In genomic region chr1:53909946-53910345, GRCh38 we compare ENCODE assay signal across 26 cellular contexts. TPM values are rescaled to one million over a fixed set of nuclear protein-coding genes. Genes with fewer than 3 reads are reported as not detected.
DNase-seq lines count a peak whose midpoint lies in the region; ATAC-seq and TF ChIP-seq lines count a peak whose summit lies in the region.
"Had no signal": no experiment of that assay in that cellular context is flagged by ENCODE, and none has a peak within 500 bp of the region (broad histone marks: within the 10 kb centered on the region; RNA-seq: fewer than 3 reads in every experiment).

No MANE protein-coding gene starts in this region.

- H3K9me3 ChIP-seq in right lobe of liver (no peaks in the 10 kb centered on the region), SK-N-SH (no peaks in the 10 kb centered on the region)
- H3K9me3 ChIP-seq: lower lobe of right lung, MG63, suprapubic skin had no signal

- intact Hi-C loops in right lobe of liver (cut with DNase I) = no loop called here
- intact Hi-C loops in sciatic nerve (cut with DNase I) = no loop called here
- intact Hi-C loops in lower leg skin (cut with DNase I; ENCODE audit: low total_unique reads) = no loop called here

- H3F3A ChIP-seq in SK-N-SH (replicated peaks; ENCODE audit: insufficient read depth) = no peaks in the 10 kb centered on the region

- TF ChIP-seq CTCF in choroid plexus epithelial cell (conservative IDR thresholded peaks at IDR 0.05; ENCODE audit: low read depth, low read length) = no peak
- no peak for TF ChIP-seq CTCF in right lobe of liver (IDR thresholded peaks at IDR 0.05)
- no peak for TF ChIP-seq CTCF in SK-N-SH (IDR thresholded peaks at IDR 0.05)
- no peak for TF ChIP-seq CTCF in lower leg skin (IDR thresholded peaks at IDR 0.05)

- ATAC-seq in right lobe of liver (peak; percentile 25 to 80 (median 50)), sciatic nerve (peak; percentile 74)
- ATAC-seq: activated naive CD4-positive, alpha-beta T cell treated with anti-CD3 and anti-CD28 coated beads, Interleukin-2, amount 50 U/mL, for 72 hours; activated T-helper 17 cell treated with anti-CD3 and anti-CD28 coated beads, Interleukin-2, amount 50 U/mL, for 72 hours; lower lobe of right lung; stimulated activated memory B cell treated with anti-CD40 and anti-IgM and Interleukin-4, amounts not matched to agents 10 μg/mL and 1 μg/mL and 100 μg/mL, for 72 hours; WTC11 had no signal

- H2AFZ ChIP-seq in SK-N-SH (ENCODE audit: low read depth) = no peak overlapping the region

- no peak for TF ChIP-seq EP300 in SK-N-SH (IDR thresholded peaks at IDR 0.05; ENCODE audit: borderline replicate concordance in 1 of 2, low read depth in 1 of 2, low read length in 1 of 2)

- TF ChIP-seq RAD21 in SK-N-SH (IDR thresholded peaks at IDR 0.05; ENCODE audit: low read length) = no peak

- no peaks in the 10 kb centered on the region for H3K9me2 ChIP-seq in SK-N-SH

- no peaks in the 10 kb centered on the region for H3K79me2 ChIP-seq in SK-N-SH (ENCODE audit: insufficient read depth)

- H3K27me3 ChIP-seq in right lobe of liver (no peaks in the 10 kb centered on the region), SK-N-SH (ENCODE audit: insufficient read depth) (no peaks in the 10 kb centered on the region)
- H3K27me3 ChIP-seq: MG63, suprapubic skin had no signal

- no peaks in the 10 kb centered on the region for H4K20me1 ChIP-seq in SK-N-SH (ENCODE audit: insufficient read depth)

- no peak overlapping the region for H3K4me3 ChIP-seq in choroid plexus epithelial cell (ENCODE audit: low read depth, low read length)
- no peak overlapping the region for H3K4me3 ChIP-seq in right lobe of liver
- no peak overlapping the region for H3K4me3 ChIP-seq in SK-N-SH (ENCODE audit: low read depth in 2 of 2, low read length in 1 of 2)
- no peak overlapping the region for H3K4me3 ChIP-seq in lower leg skin (ENCODE audit: low read depth, poor library complexity, severe bottlenecking)
- H3K4me3 ChIP-seq: lower lobe of right lung, MG63, suprapubic skin had no signal

- H3K4me2 ChIP-seq in SK-N-SH = no peak overlapping the region

- CTCF ChIA-PET in SK-N-SH (lab: Yijun Ruan, JAX) = interaction anchor here (0.9 to 1.4 kb wide), 3 partner anchors 9 to 50 kb away, joined by 3 to 5 read pairs (median 4); no protein-coding TSS in a partner anchor

- no peak overlapping the region for H3K27ac ChIP-seq in right lobe of liver
- H3K27ac ChIP-seq in SK-N-SH (ENCODE audit: low read depth in 2 of 2, low read length in 1 of 2) = no peak overlapping the region
- H3K27ac ChIP-seq: lower lobe of right lung, suprapubic skin had no signal

- TF ChIP-seq POLR2A in right lobe of liver (IDR thresholded peaks at IDR 0.05) (no peak), lower leg skin (IDR thresholded peaks at IDR 0.05) (no peak)

- H3K36me3 ChIP-seq in right lobe of liver (peaks cover 0 to 14% (median 7%) of the 10 kb centered on the region in 4 donors), SK-N-SH (replicated peaks in 1 of 2; ENCODE audit: control insufficient read depth in 1 of 2, insufficient read depth in 2 of 2, low read length in 1 of 2) (peaks cover 2 to 3% of the 10 kb centered on the region in 2 experiments)
- H3K36me3 ChIP-seq: MG63 had no signal

- peak; percentile 49 for DNase-seq in HuH-7 (ENCODE audit: low spot score)
- DNase-seq in choroid plexus epithelial cell (ENCODE audit: low read depth) = peak; percentile 60
- no peak for DNase-seq in right lobe of liver
- DNase-seq in sciatic nerve (ENCODE audit: low spot score) = no peak
- no peak for DNase-seq in SK-N-SH
- DNase-seq in DMS153 treated with DMSO at 0.1 percent for 48 hours (lab: John Stamatoyannopoulos, UW; ENCODE audit: unreplicated experiment) = no peak
- DNase-seq in lower leg skin (ENCODE audit: low spot score in 2 of 2) = no peak
- no peak for DNase-seq in COLO668 (lab: John Stamatoyannopoulos, UW; ENCODE audit: unreplicated experiment)
- DNase-seq: activated CD4-positive, alpha-beta T cell treated with anti-CD3 and anti-CD28 coated beads, Interleukin-2, amount 50 U/mL, for 48 hours; activated CD8-positive, alpha-beta memory T cell treated with anti-CD3 and anti-CD28 coated beads, Interleukin-2, amount 50 U/mL, for 4 hours; C1 segment of cervical spinal cord; lower lobe of right lung; MG63; NCI-H1436; NCI-H446; OCI-M1; SHP77; stimulated activated CD4-positive, alpha-beta T cell treated with anti-CD3 and anti-CD28 coated beads, Interleukin-4, amount 100 ng/mL, for 1 hour; T1000 had no signal

- H3K9ac ChIP-seq in SK-N-SH = no peak overlapping the region

- H3K4me1 ChIP-seq in right lobe of liver (peaks cover 0 to 12% (median 0%) of the 10 kb centered on the region in 4 donors), SK-N-SH (ENCODE audit: control insufficient read depth in 1 of 2, insufficient read depth in 2 of 2, low read depth in 1 of 2, low read length in 1 of 2) (no peaks in the 10 kb centered on the region)
- H3K4me1 ChIP-seq: lower lobe of right lung, suprapubic skin had no signal

- POLR2A ChIA-PET in SK-N-SH (lab: Yijun Ruan, JAX) = no interaction called here

- WGBS in right lobe of liver (ENCODE audit: insufficient coverage, low coverage, low lambda C conversion rate, missing lambda C conversion rate) = 66% methylated on average over 3 of the region's 3 CpGs
- WGBS in SK-N-SH (ENCODE audit: low lambda C conversion rate) = 96% methylated on average over 3 of the region's 3 CpGs
- WGBS in lower leg skin, 2 donors = 84 to 89% methylated on average over 3 of the region's 3 CpGs

TF ChIP-seq in SK-N-SH, 30 proteins besides CTCF, POLR2A, EP300 and RAD21:
- TF ChIP-seq RCOR1 (IDR thresholded peaks at IDR 0.05; ENCODE audit: low read length) (no peak), ELF1 (IDR thresholded peaks at IDR 0.05) (no peak), USF2 (IDR thresholded peaks at IDR 0.05; ENCODE audit: borderline replicate concordance, low read depth, low read length) (no peak), JUND (IDR thresholded peaks at IDR 0.05) (no peak)

RNA-seq across cellular contexts. Expression of gene DIO1, which starts 16.0 kb away (rescaled TPM):
- 100 to 1,000 TPM in 3 of 6 experiments, 10 to 100 TPM in 3; 27.2 to 132 (median 72.1) TPM for total RNA-seq in right lobe of liver
- not detected for total RNA-seq in sciatic nerve
- polyA plus RNA-seq in SK-N-SH (2012; rRNA removed) = not detected in 2 replicates
- not detected in 2 replicates for polyA plus RNA-seq in SK-N-SH (2012; cell fraction: cytosol; rRNA removed)
- not detected in 2 replicates for polyA plus RNA-seq in SK-N-SH (2012; cell fraction: nucleus; rRNA removed)
- total RNA-seq in lower leg skin = not detected
- total RNA-seq: activated naive CD4-positive, alpha-beta T cell treated with anti-CD3 and anti-CD28 coated beads, Interleukin-2, amount 50 U/mL, for 72 hours; activated T-helper 17 cell treated with anti-CD3 and anti-CD28 coated beads, Interleukin-2, amount 50 U/mL, for 72 hours; cerebellum; epithelial cell of proximal tubule; lower lobe of right lung; suprapubic skin; WTC11 had no signal

RNA-seq across cellular contexts. Expression of gene YIPF1, which starts 20.3 kb away (rescaled TPM):
- total RNA-seq in right lobe of liver = 10 to 100 TPM; 20.5 to 34.5 (median 25.4) TPM
- 16.6 TPM for total RNA-seq in sciatic nerve
- 23.1 and 31.7 TPM in 2 replicates for polyA plus RNA-seq in SK-N-SH (2012; rRNA removed)
- polyA plus RNA-seq in SK-N-SH (2012; cell fraction: cytosol; rRNA removed) = 28.6 and 28.9 TPM in 2 replicates
- 21.0 and 29.0 TPM in 2 replicates for polyA plus RNA-seq in SK-N-SH (2012; cell fraction: nucleus; rRNA removed)
- total RNA-seq in lower leg skin = 10 to 100 TPM; 11.7 to 30.0 (median 19.5) TPM

RNA-seq across cellular contexts. Expression of gene IFT25, which starts 35.6 kb away (rescaled TPM):
- total RNA-seq in right lobe of liver (10 to 100 TPM; 11.7 to 19.3 (median 12.9) TPM), sciatic nerve (33.5 TPM), lower leg skin (10 to 100 TPM in 3 of 4 donors, 1 to 10 TPM in 1; 9.9 to 19.2 (median 12.4) TPM)
- 25.7 TPM in 2 replicates for polyA plus RNA-seq in SK-N-SH (2012; rRNA removed)
- polyA plus RNA-seq in SK-N-SH (2012; cell fraction: cytosol; rRNA removed) = 34.8 and 55.2 TPM in 2 replicates
- polyA plus RNA-seq in SK-N-SH (2012; cell fraction: nucleus; rRNA removed) = 17.1 and 25.3 TPM in 2 replicates

RNA-seq across cellular contexts. Expression of gene LRRC42, which starts 36.2 kb away (rescaled TPM):
- total RNA-seq in right lobe of liver (10 to 100 TPM in 4 of 6 experiments, 1 to 10 TPM in 2; 9.7 to 19.9 (median 14.8) TPM), sciatic nerve (26.9 TPM), lower leg skin (10 to 100 TPM; 20.1 to 36.3 (median 24.4) TPM)
- polyA plus RNA-seq in SK-N-SH (2012; rRNA removed) = 35.0 and 40.9 TPM in 2 replicates
- polyA plus RNA-seq in SK-N-SH (2012; cell fraction: cytosol; rRNA removed) = 37.0 and 39.4 TPM in 2 replicates
- polyA plus RNA-seq in SK-N-SH (2012; cell fraction: nucleus; rRNA removed) = 23.8 and 29.8 TPM in 2 replicates

Comparison
In these comparisons a context has a peak if more than half of its experiments do, and no peak if none do; other contexts are left out.
1. DNase-seq: peak in HuH-7 (single experiment) and choroid plexus epithelial cell (single experiment); none in right lobe of liver (0 of 3), sciatic nerve (single experiment), SK-N-SH (single experiment), DMS153 treated with DMSO at 0.1 percent for 48 hours (single experiment), lower leg skin (0 of 2) and COLO668 (single experiment).
2. RNA of gene DIO1, which starts 16.0 kb away (total RNA-seq): 27.2 to 132 TPM in right lobe of liver; not detected in sciatic nerve (single experiment) and not detected in lower leg skin; every median in the first group is over 10 times any median in the second.